In the genomic region with DNA sequence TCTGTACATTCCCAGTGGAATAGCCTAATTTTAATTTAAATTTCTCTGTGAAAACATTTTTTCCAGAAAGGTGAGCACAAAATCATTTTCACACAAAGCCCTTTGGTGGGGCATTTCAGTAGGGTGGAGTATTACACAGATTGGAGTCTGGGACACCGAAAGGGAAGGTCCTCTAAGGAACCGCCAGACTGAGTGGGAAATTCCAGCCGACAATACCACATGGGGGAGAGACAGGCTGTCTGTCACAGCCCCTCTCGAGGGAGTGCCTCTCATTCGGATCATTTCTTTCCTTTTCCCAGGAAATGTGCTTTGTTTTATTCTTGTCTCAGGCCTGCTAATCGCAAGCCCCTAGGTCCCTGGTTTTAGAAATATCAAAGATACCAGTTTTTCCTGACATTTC, we compare ENCODE assay signal across 19 cellular contexts.
"Had no signal": no experiment of that assay in that cellular context is flagged by ENCODE, and none has a peak within 500 bp of the region (broad histone marks: within the 10 kb centered on the region; RNA-seq: fewer than 3 reads in every experiment).

No MANE protein-coding gene starts in this region.

- ATAC-seq: foreskin keratinocyte; left cardiac atrium; lower lobe of right lung; naive thymus-derived CD8-positive, alpha-beta T cell; stimulated activated naive CD8-positive, alpha-beta T cell treated with anti-CD3 and anti-CD28 coated beads, Interleukin-15, amount 100 ng/mL, for 72 hours had no signal

- H2AFZ ChIP-seq: hepatocyte had no signal

- H3K36me3 ChIP-seq: adrenal gland, ascending aorta, brain microvascular endothelial cell, lower lobe of right lung, ovary, prostate gland, transverse colon had no signal

- H3K4me2 ChIP-seq: hepatocyte had no signal

- H3K79me2 ChIP-seq: hepatocyte had no signal

- H3K9me3 ChIP-seq: adrenal gland, ascending aorta, lower lobe of right lung, ovary, prostate gland, transverse colon had no signal

- DNase-seq: activated naive CD4-positive, alpha-beta T cell; activated T-cell treated with anti-CD3 and anti-CD28 coated beads, Interleukin-2, amount 50 U/mL, for 1 hour; adrenal gland; brain microvascular endothelial cell; central memory CD4-positive, alpha-beta T cell; dermis blood vessel endothelial cell; effector CD8-positive, alpha-beta T cell; foreskin keratinocyte; left cardiac atrium; lower lobe of right lung; naive thymus-derived CD8-positive, alpha-beta T cell; ovary; stimulated activated CD4-positive, alpha-beta T cell treated with anti-CD3 and anti-CD28 coated beads, Interleukin-4, amount 100 ng/mL, for 24 hours; stimulated activated naive CD8-positive, alpha-beta T cell treated with anti-CD3 and anti-CD28 coated beads, Interleukin-15, amount 100 ng/mL, for 72 hours; T-helper 9 cell; transverse colon had no signal

- H3K27ac ChIP-seq: adrenal gland, ascending aorta, brain microvascular endothelial cell, foreskin keratinocyte, hepatocyte, lower lobe of right lung, ovary, prostate gland, transverse colon had no signal

- H3K4me3 ChIP-seq: adrenal gland, ascending aorta, hepatocyte, lower lobe of right lung, ovary, prostate gland, transverse colon had no signal

- H3K4me1 ChIP-seq: adrenal gland, ascending aorta, foreskin keratinocyte, lower lobe of right lung, prostate gland, transverse colon had no signal

- H3K27me3 ChIP-seq: adrenal gland, ascending aorta, brain microvascular endothelial cell, foreskin keratinocyte, hepatocyte, ovary, transverse colon had no signal
